Comparison of ENCODE assay signal across 1 cellular context in genomic region chr3:194089357-194090177, GRCh38.
TF ChIP-seq lines count a peak whose summit lies in the region.

No MANE protein-coding gene starts in this region.

TF ChIP-seq in K562, 482 proteins besides CTCF, POLR2A, EP300 and RAD21 (continued from another document and continues in another):
- TF ChIP-seq ZNF449 (CRISPR knock-in tag; IDR thresholded peaks at IDR 0.05) = 0 out of 2 replicates have a peak, but pooled peaks have one; percentile 48
- TF ChIP-seq ZFX (CRISPR knock-in tag; IDR thresholded peaks at IDR 0.05) = peak; percentile 82
- TF ChIP-seq MAFK (IDR thresholded peaks at IDR 0.05; ENCODE audit: low read length) = peak; percentile 94
- peak; percentile 40; the same call in 1 of the 2 replicates for TF ChIP-seq ARID4B (CRISPR knock-in tag; IDR thresholded peaks at IDR 0.05)
- TF ChIP-seq MEF2D (tag; conservative IDR thresholded peaks at IDR 0.05; ENCODE audit: low read depth) = peak; percentile 66
- peak; percentile 79 for TF ChIP-seq LEF1 (IDR thresholded peaks at IDR 0.05)
- TF ChIP-seq PHF8 (IDR thresholded peaks at IDR 0.05; ENCODE audit: borderline replicate concordance, low read length) = peak; percentile 42; the same call in 1 of the 2 replicates
- 0 out of 2 replicates have a peak, but pooled peaks have one; percentile 63 for TF ChIP-seq HOMEZ (CRISPR knock-in tag; IDR thresholded peaks at IDR 0.05)
- no peak for TF ChIP-seq DEAF1 (CRISPR knock-in tag; IDR thresholded peaks at IDR 0.05)
- peak; percentile 51; the same call in 1 of the 2 replicates for TF ChIP-seq ELF1 (tag; IDR thresholded peaks at IDR 0.05)
- no peak for TF ChIP-seq ZSCAN29 (IDR thresholded peaks at IDR 0.05)
- TF ChIP-seq ZNF280A (IDR thresholded peaks at IDR 0.05; ENCODE audit: low read depth, partially characterized antibody) = no peak
- no peak for TF ChIP-seq MCM5 (IDR thresholded peaks at IDR 0.05; ENCODE audit: low read depth)
- TF ChIP-seq NFRKB (IDR thresholded peaks at IDR 0.05; ENCODE audit: low read depth) = peak; percentile 77
- no peak for TF ChIP-seq THRB (CRISPR knock-in tag; conservative IDR thresholded peaks at IDR 0.05)
- TF ChIP-seq ZNF311 (CRISPR knock-in tag; IDR thresholded peaks at IDR 0.05) = peak; percentile 53
- TF ChIP-seq ZNF253 (CRISPR knock-in tag; conservative IDR thresholded peaks at IDR 0.05) = no peak
- TF ChIP-seq PYGO2 (tag; IDR thresholded peaks at IDR 0.05) = 0 out of 2 replicates have a peak, but pooled peaks have one; percentile 16
- peak; percentile 94 for TF ChIP-seq MAFG (tag; conservative IDR thresholded peaks at IDR 0.05)
- no peak for TF ChIP-seq ZNF12 (CRISPR knock-in tag; IDR thresholded peaks at IDR 0.05)
- no peak for TF ChIP-seq KAT2B (IDR thresholded peaks at IDR 0.05; ENCODE audit: low read depth, low read length)
- peak; percentile 97 for TF ChIP-seq ATF7 (IDR thresholded peaks at IDR 0.05)
- TF ChIP-seq MYC (IDR thresholded peaks at IDR 0.05; ENCODE audit: low read depth, low read length) = peak; percentile 97
- no peak for TF ChIP-seq MYC (CRISPR knock-in tag; IDR thresholded peaks at IDR 0.05; ENCODE audit: borderline replicate concordance, low read depth)
- TF ChIP-seq ARID3A (IDR thresholded peaks at IDR 0.05; ENCODE audit: borderline replicate concordance, low read depth, low read length) = peak; percentile 61; the same call in 1 of the 2 replicates
- peak; percentile 100 for TF ChIP-seq ATF3 (IDR thresholded peaks at IDR 0.05)
- peak; percentile 99 for TF ChIP-seq ATF3 (CRISPR knock-in tag; conservative IDR thresholded peaks at IDR 0.05)
- TF ChIP-seq JUN (IDR thresholded peaks at IDR 0.05; ENCODE audit: borderline replicate concordance, low read depth, low read length) = peak; percentile 98
- peak; percentile 98 for TF ChIP-seq JUN (CRISPR knock-in tag; IDR thresholded peaks at IDR 0.05; ENCODE audit: borderline replicate concordance)
- TF ChIP-seq ZNF217 (CRISPR knock-in tag; IDR thresholded peaks at IDR 0.05) = no peak
- TF ChIP-seq GABPB2 (CRISPR knock-in tag; conservative IDR thresholded peaks at IDR 0.05) = no peak
- peak; percentile 86 for TF ChIP-seq ZNF766 (CRISPR knock-in tag; conservative IDR thresholded peaks at IDR 0.05)
- 0 out of 2 replicates have a peak, but pooled peaks have one; percentile 29 for TF ChIP-seq TAL1 (IDR thresholded peaks at IDR 0.05)
- 0 out of 2 replicates have a peak, but pooled peaks have one; percentile 40 for TF ChIP-seq POLR2AphosphoS5 (IDR thresholded peaks at IDR 0.05; ENCODE audit: control insufficient read depth, insufficient read depth, low read depth, low read length)
- peak; percentile 81 for TF ChIP-seq POLR2G (IDR thresholded peaks at IDR 0.05; ENCODE audit: low read depth, low read length)
- no peak for TF ChIP-seq ZBTB26 (CRISPR knock-in tag; IDR thresholded peaks at IDR 0.05)
- TF ChIP-seq ZNF830 (CRISPR knock-in tag; IDR thresholded peaks at IDR 0.05) = no peak
- peak; percentile 40; the same call in 1 of the 2 replicates for TF ChIP-seq CBFA2T2 (conservative IDR thresholded peaks at IDR 0.05)
- peak; percentile 42; the same call in 1 of the 2 replicates for TF ChIP-seq SPI1 (IDR thresholded peaks at IDR 0.05; ENCODE audit: borderline replicate concordance, low read depth, low read length)
- peak; percentile 54 for TF ChIP-seq PRDM10 (IDR thresholded peaks at IDR 0.05; ENCODE audit: partially characterized antibody)
- TF ChIP-seq TEAD1 (CRISPR knock-in tag; IDR thresholded peaks at IDR 0.05) = peak; percentile 95 to 100
- TF ChIP-seq BCL6 (CRISPR knock-in tag; IDR thresholded peaks at IDR 0.05) = peak; percentile 20; the same call in 1 of the 2 replicates
- no peak for TF ChIP-seq MCM2 (IDR thresholded peaks at IDR 0.05; ENCODE audit: low read depth)
- TF ChIP-seq L3MBTL2 (IDR thresholded peaks at IDR 0.05) = peak; percentile 95
